8 cellular contexts compared by ENCODE assay signal in the genomic region with DNA sequence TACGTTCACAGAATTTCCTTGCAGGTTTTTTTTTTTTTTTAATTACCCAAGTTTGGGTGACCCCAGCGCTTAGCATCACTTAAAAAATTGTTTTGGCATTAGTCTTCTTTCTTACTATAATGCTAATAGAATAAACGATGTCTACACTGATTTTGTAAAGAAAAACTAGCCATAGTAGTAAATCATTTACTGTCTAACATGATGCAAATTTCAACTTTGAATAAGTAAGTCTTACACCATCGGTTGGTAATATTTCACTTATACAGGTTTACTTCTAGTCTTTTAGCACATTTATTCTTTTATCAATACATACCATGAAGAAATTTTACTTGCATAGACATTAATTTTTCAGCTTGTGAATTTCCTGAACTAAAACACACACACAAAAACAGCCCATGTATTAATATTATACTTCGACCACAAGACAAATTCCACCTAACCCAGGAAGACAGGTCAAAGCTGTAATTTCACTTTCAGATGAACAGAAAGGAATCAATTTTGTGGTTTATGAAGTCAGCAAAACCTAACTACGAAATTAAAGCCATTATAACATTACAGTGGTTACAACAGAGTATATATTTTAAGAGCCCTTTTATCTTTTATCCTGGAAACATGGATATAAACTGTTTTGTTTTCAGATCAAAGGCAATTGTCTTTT. TPM values are rescaled to one million over a fixed set of nuclear protein-coding genes. Genes with fewer than 3 reads are reported as not detected.
DNase-seq lines count a peak whose midpoint lies in the region; ATAC-seq and TF ChIP-seq lines count a peak whose summit lies in the region.

No MANE protein-coding gene starts in this region.

- peak overlapping the region in 3 of 5 donors; percentile 91 to 92 (median 92) for H3K4me3 ChIP-seq in subcutaneous abdominal adipose tissue (ENCODE audit: low read depth in 1 of 5, low read length in 5 of 5)
- peak overlapping the region in 1 of 2 donors; percentile 1 for H3K4me3 ChIP-seq in uterus

- no peak overlapping the region for H3K27ac ChIP-seq in subcutaneous abdominal adipose tissue (ENCODE audit: low read depth, low read length)
- no peak overlapping the region for H3K27ac ChIP-seq in uterus

- ATAC-seq in HG03571 (IDR thresholded peaks at IDR 0.05; ENCODE audit: unreplicated experiment): peak; percentile 25
- ATAC-seq in effector memory CD8-positive, alpha-beta T cell (replicated peaks): no peak

- no peak for DNase-seq in activated naive CD4-positive, alpha-beta T cell (lab: John Stamatoyannopoulos, UW)
- DNase-seq in effector memory CD8-positive, alpha-beta T cell: no peak
- no peak for DNase-seq in uterus
- no peak for DNase-seq in activated effector memory CD4-positive, alpha-beta T cell treated with anti-CD3 and anti-CD28 coated beads, Interleukin-2, amount 50 U/mL, for 16 hours
- DNase-seq in hepatic stellate cell (ENCODE audit: low spot score): no peak

- H3K4me1 ChIP-seq in subcutaneous abdominal adipose tissue (ENCODE audit: control insufficient read depth in 5 of 5, insufficient read depth in 5 of 5, low read length in 5 of 5) (peaks cover 2 to 50% (median 36%) of the 10 kb centered on the region in 5 donors), uterus (no peaks in the 10 kb centered on the region)

- intact Hi-C loops in uterus (cut with DNase I; ENCODE audit: low total_unique reads): no loop called here

- H3K27me3 Mint-ChIP-seq in activated naive CD4-positive, alpha-beta T cell treated with anti-CD3 and anti-CD28 coated beads, Interleukin-2, amount 50 U/mL, for 24 hours: no peaks in the 10 kb centered on the region
- no peaks in the 10 kb centered on the region for H3K27me3 Mint-ChIP-seq in effector memory CD8-positive, alpha-beta T cell

- H3K36me3 Mint-ChIP-seq in activated naive CD4-positive, alpha-beta T cell treated with anti-CD3 and anti-CD28 coated beads, Interleukin-2, amount 50 U/mL, for 24 hours: peaks cover 3% of the 10 kb centered on the region
- peaks cover 29% of the 10 kb centered on the region for H3K36me3 Mint-ChIP-seq in effector memory CD8-positive, alpha-beta T cell (ENCODE audit: insufficient read depth)

- H3K9ac ChIP-seq in subcutaneous abdominal adipose tissue (ENCODE audit: low read length in 5 of 5): no peak overlapping the region

- TF ChIP-seq POLR2A in uterus (IDR thresholded peaks at IDR 0.05): no peak

- H3K36me3 ChIP-seq in subcutaneous abdominal adipose tissue (ENCODE audit: control insufficient read depth in 5 of 5, insufficient read depth in 5 of 5, low read length in 5 of 5): no peaks in the 10 kb centered on the region
- H3K36me3 ChIP-seq in uterus: no peaks in the 10 kb centered on the region

- H3K9me3 ChIP-seq in subcutaneous abdominal adipose tissue (ENCODE audit: control insufficient read depth in 5 of 5, low read length in 5 of 5) (peaks cover 0 to 3% (median 0%) of the 10 kb centered on the region in 5 donors), uterus (no peaks in the 10 kb centered on the region)

- peak overlapping the region; percentile 99 for H3K4me3 Mint-ChIP-seq in activated naive CD4-positive, alpha-beta T cell treated with anti-CD3 and anti-CD28 coated beads, Interleukin-2, amount 50 U/mL, for 24 hours
- peak overlapping the region; percentile 94 for H3K4me3 Mint-ChIP-seq in effector memory CD8-positive, alpha-beta T cell

- TF ChIP-seq CTCF in uterus (IDR thresholded peaks at IDR 0.05): no peak

- H3K4me1 Mint-ChIP-seq in activated naive CD4-positive, alpha-beta T cell treated with anti-CD3 and anti-CD28 coated beads, Interleukin-2, amount 50 U/mL, for 24 hours: peaks cover 80% of the 10 kb centered on the region
- peaks cover 38 to 75% of the 10 kb centered on the region in 2 donors for H3K4me1 Mint-ChIP-seq in effector memory CD8-positive, alpha-beta T cell (ENCODE audit: low read depth in 2 of 2)

- H3K27me3 ChIP-seq in subcutaneous abdominal adipose tissue (ENCODE audit: control insufficient read depth in 5 of 5, insufficient read depth in 4 of 5, low read length in 5 of 5): no peaks in the 10 kb centered on the region
- H3K27me3 ChIP-seq in uterus: no peaks in the 10 kb centered on the region

- H3K9me3 Mint-ChIP-seq in activated naive CD4-positive, alpha-beta T cell treated with anti-CD3 and anti-CD28 coated beads, Interleukin-2, amount 50 U/mL, for 24 hours: no peaks in the 10 kb centered on the region
- H3K9me3 Mint-ChIP-seq in effector memory CD8-positive, alpha-beta T cell: no peaks in the 10 kb centered on the region

- H3K27ac Mint-ChIP-seq in activated naive CD4-positive, alpha-beta T cell treated with anti-CD3 and anti-CD28 coated beads, Interleukin-2, amount 50 U/mL, for 24 hours: peak overlapping the region; percentile 87
- peak overlapping the region; percentile 90 to 96 for H3K27ac Mint-ChIP-seq in effector memory CD8-positive, alpha-beta T cell

RNA-seq across cellular contexts. Expression of gene YES1, which starts 1.9 kb away (rescaled TPM):
- total RNA-seq in uterus: 100 to 1,000 TPM in 1 of 4 donors, 10 to 100 TPM in 3; 21.0 to 158 (median 37.0) TPM
